ENCODE assay signal across 8 cellular contexts in the genomic region with DNA sequence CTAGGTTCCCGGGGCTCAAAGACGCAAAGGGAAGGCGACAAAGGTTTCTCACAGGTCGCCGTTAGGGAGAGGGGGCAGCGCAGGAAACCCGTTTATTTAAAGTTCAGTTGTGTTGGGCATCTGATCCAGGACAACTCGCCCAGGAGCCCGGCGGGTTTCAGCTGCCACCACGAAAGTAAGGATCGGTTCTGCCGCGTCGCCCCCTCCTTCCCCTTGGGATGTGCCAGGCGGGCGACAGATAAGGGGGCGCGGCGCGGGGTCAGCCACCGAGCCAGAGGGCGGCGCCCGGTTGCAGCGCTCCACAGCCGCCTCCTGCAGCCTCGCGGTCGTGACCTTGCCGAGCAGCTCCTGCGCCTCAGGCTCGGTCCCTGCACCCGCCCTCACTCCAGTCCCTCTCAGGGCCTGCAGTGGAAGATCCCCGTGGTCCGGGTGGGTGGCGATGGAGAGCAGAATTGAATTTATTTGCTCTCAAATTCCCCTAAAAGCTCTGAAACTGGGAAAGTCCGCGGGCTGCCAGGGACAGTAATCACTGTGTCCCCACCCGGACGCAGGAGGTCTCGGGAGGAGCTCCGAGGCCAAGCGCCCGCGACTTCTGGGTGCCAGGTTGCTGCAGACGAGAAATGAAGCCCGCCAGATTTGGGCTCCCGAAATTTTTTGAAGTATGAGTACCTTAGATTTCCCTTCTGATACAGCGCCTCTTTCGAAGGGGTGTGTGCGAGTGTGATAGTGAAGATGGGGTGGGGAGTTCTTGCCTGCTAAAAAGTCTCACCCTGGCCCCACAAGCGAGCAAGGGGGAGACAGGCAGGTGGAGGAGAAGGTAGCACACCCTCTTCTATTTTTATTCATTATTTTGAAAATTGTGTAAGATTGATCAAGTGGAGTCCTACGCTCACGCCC. TPM values are rescaled to one million over a fixed set of nuclear protein-coding genes. Genes with fewer than 3 reads are reported as not detected.
DNase-seq lines count a peak whose midpoint lies in the region; ATAC-seq and TF ChIP-seq lines count a peak whose summit lies in the region.

No MANE protein-coding gene starts in this region.

- peak overlapping the region; percentile 60 for H3K4me2 ChIP-seq in parathyroid adenoma (ENCODE audit: low read length)

- H3K79me2 ChIP-seq in parathyroid adenoma, result no peaks in the 10 kb centered on the region

- H3K36me3 ChIP-seq in parathyroid adenoma (ENCODE audit: control insufficient read depth, insufficient read depth, low read length), result no peaks in the 10 kb centered on the region

- POLR2A ChIA-PET in activated CD4-positive, alpha-beta memory T cell treated with anti-CD3 and anti-CD28 coated beads, Interleukin-2, amount 10 ng/mL, durations not matched to agents 7 days and 5 days (lab: Charles Lee), result interaction anchor here (0.6 to 5.5 kb wide), 3 partner anchors 12 to 1382 kb away, joined by 3 to 55 read pairs (median 3); no protein-coding TSS in a partner anchor

- no peak overlapping the region for H3K27ac Mint-ChIP-seq in activated CD4-positive, alpha-beta memory T cell treated with anti-CD3 and anti-CD28 coated beads, Interleukin-2, amount 10 ng/mL, durations not matched to agents 7 days and 5 days

- peak overlapping the region; percentile 37 for H3K4me3 ChIP-seq in parathyroid adenoma (ENCODE audit: low read depth, low read length)

- CTCF ChIA-PET in activated CD4-positive, alpha-beta memory T cell treated with anti-CD3 and anti-CD28 coated beads, Interleukin-2, amount 10 ng/mL, durations not matched to agents 7 days and 5 days (lab: Charles Lee), result no interaction called here

- peak overlapping the region; percentile 47 for H3K27ac ChIP-seq in parathyroid adenoma

- peaks cover 69% of the 10 kb centered on the region for H3K27me3 Mint-ChIP-seq in activated CD4-positive, alpha-beta memory T cell treated with anti-CD3 and anti-CD28 coated beads, Interleukin-2, amount 10 ng/mL, durations not matched to agents 7 days and 5 days

- ATAC-seq in Right ventricle myocardium superior (ENCODE audit: poor library complexity), result peak; percentile 36
- no peak for ATAC-seq in HG03565 (IDR thresholded peaks at IDR 0.05; ENCODE audit: unreplicated experiment)
- ATAC-seq in GM19328 (IDR thresholded peaks at IDR 0.05; ENCODE audit: unreplicated experiment), result no peak

- peaks cover 2% of the 10 kb centered on the region for H3K4me1 ChIP-seq in parathyroid adenoma

- TF ChIP-seq CTCF in GM12872 (IDR thresholded peaks at IDR 0.05; ENCODE audit: insufficient read depth, low read depth, low read length), result 0 out of 3 replicates have a peak, but pooled peaks have one; percentile 5
- TF ChIP-seq CTCF in parathyroid adenoma (IDR thresholded peaks at IDR 0.05), result no peak

- H3K9ac ChIP-seq in parathyroid adenoma, result no peak overlapping the region

- H3K4me1 Mint-ChIP-seq in activated CD4-positive, alpha-beta memory T cell treated with anti-CD3 and anti-CD28 coated beads, Interleukin-2, amount 10 ng/mL, durations not matched to agents 7 days and 5 days, result peaks cover 52% of the 10 kb centered on the region

- no peaks in the 10 kb centered on the region for H3K27me3 ChIP-seq in parathyroid adenoma (ENCODE audit: control insufficient read depth, insufficient read depth, low read length)

- no peaks in the 10 kb centered on the region for H3K36me3 Mint-ChIP-seq in activated CD4-positive, alpha-beta memory T cell treated with anti-CD3 and anti-CD28 coated beads, Interleukin-2, amount 10 ng/mL, durations not matched to agents 7 days and 5 days (ENCODE audit: low read depth)

- peak; percentile 26 for DNase-seq in activated CD4-positive, alpha-beta memory T cell treated with anti-CD3 and anti-CD28 coated beads, Interleukin-2, amount 10 ng/mL, durations not matched to agents 7 days and 5 days
- DNase-seq in Right ventricle myocardium superior, result peak; percentile 79
- no peak for DNase-seq in A172 (ENCODE audit: low spot score)
- DNase-seq in NOMO-1 treated with DMSO at 0.1 percent for 48 hours (lab: John Stamatoyannopoulos, UW; ENCODE audit: unreplicated experiment), result no peak

- H2AFZ ChIP-seq in parathyroid adenoma, result peak overlapping the region; percentile 77

- H3K4me3 Mint-ChIP-seq in activated CD4-positive, alpha-beta memory T cell treated with anti-CD3 and anti-CD28 coated beads, Interleukin-2, amount 10 ng/mL, durations not matched to agents 7 days and 5 days, result peak overlapping the region; percentile 78

- H3K9me3 Mint-ChIP-seq in activated CD4-positive, alpha-beta memory T cell treated with anti-CD3 and anti-CD28 coated beads, Interleukin-2, amount 10 ng/mL, durations not matched to agents 7 days and 5 days, result no peaks in the 10 kb centered on the region

- intact Hi-C loops in Right ventricle myocardium superior (cut with DNase I), result loop anchor here (5.0 kb wide), 1 partner anchor 33 kb away; no protein-coding TSS in a partner anchor

- H3K9me3 ChIP-seq in parathyroid adenoma (ENCODE audit: control insufficient read depth, low read length), result no peaks in the 10 kb centered on the region

RNA-seq across cellular contexts. Expression of a gene that starts 28.4 kb away (rescaled TPM):
- total RNA-seq in activated CD4-positive, alpha-beta memory T cell treated with anti-CD3 and anti-CD28 coated beads, Interleukin-2, amount 10 ng/mL, durations not matched to agents 7 days and 5 days, result 1 to 10 TPM; 2.4 to 3.0 TPM
- total RNA-seq in Right ventricle myocardium superior, result 89.5 TPM
- 0.22 and 0.31 TPM in 2 replicates for total RNA-seq in A172 (2014; rRNA removed; shearing (Covaris generic))

Comparison
In these comparisons a context has a peak if more than half of its experiments do, and no peak if none do; other contexts are left out.
1. DNase-seq: peak in activated CD4-positive, alpha-beta memory T cell treated with anti-CD3 and anti-CD28 coated beads, Interleukin-2, amount 10 ng/mL, durations not matched to agents 7 days and 5 days (single experiment) and Right ventricle myocardium superior (single experiment); none in A172 (single experiment) and NOMO-1 treated with DMSO at 0.1 percent for 48 hours (single experiment).
2. RNA of a gene that starts 28.4 kb away (total RNA-seq): 89.5 TPM in Right ventricle myocardium superior (single experiment); 2.4 to 3.0 TPM in activated CD4-positive, alpha-beta memory T cell treated with anti-CD3 and anti-CD28 coated beads, Interleukin-2, amount 10 ng/mL, durations not matched to agents 7 days and 5 days and 0.22 to 0.31 TPM in A172; every median in the first group is over 10 times any median in the second.